In genomic region chr19:5667751-5668271, GRCh38 we compare ENCODE assay signal across 16 cellular contexts. TPM values are rescaled to one million over a fixed set of nuclear protein-coding genes. Genes with fewer than 3 reads are reported as not detected.
DNase-seq lines count a peak whose midpoint lies in the region; ATAC-seq and TF ChIP-seq lines count a peak whose summit lies in the region.
"Had no signal": no experiment of that assay in that cellular context is flagged by ENCODE, and none has a peak within 500 bp of the region (broad histone marks: within the 10 kb centered on the region; RNA-seq: fewer than 3 reads in every experiment).

No MANE protein-coding gene starts in this region.

- H3K9me3 Mint-ChIP-seq in activated T-helper 1 cell treated with anti-CD3 and anti-CD28 coated beads, Interleukin-12 subunit alpha, Interleukin-12 subunit beta, Interleukin-2, Interleukin-4 antibody, amounts not matched to agents 30 ng/mL and 10 ng/mL and 1 ng/mL, durations not matched to agents 14 hours and 24 hours and 36 hours = no peaks in the 10 kb centered on the region
- H3K9me3 Mint-ChIP-seq: activated CD4-positive, alpha-beta memory T cell treated with anti-CD3 and anti-CD28 coated beads, Interleukin-2, amount 10 ng/mL, durations not matched to agents 7 days and 5 days had no signal

- H3K36me3 ChIP-seq in RWPE2 (ENCODE audit: low read depth) (peaks cover 60% of the 10 kb centered on the region), spleen (peaks cover 4 to 100% (median 77%) of the 10 kb centered on the region in 6 donors)

- ATAC-seq in left cardiac atrium = no peak
- ATAC-seq in RWPE2 (ENCODE audit: low read depth) = peak; percentile 11; the same call in 1 of the 3 replicates
- no peak for ATAC-seq in GM19467 (IDR thresholded peaks at IDR 0.05; ENCODE audit: unreplicated experiment)
- no peak for ATAC-seq in left colon
- ATAC-seq: PC-3 had no signal

- H3K4me3 Mint-ChIP-seq in activated T-helper 1 cell treated with anti-CD3 and anti-CD28 coated beads, Interleukin-12 subunit alpha, Interleukin-12 subunit beta, Interleukin-2, Interleukin-4 antibody, amounts not matched to agents 30 ng/mL and 10 ng/mL and 1 ng/mL, durations not matched to agents 14 hours and 24 hours and 36 hours = no peak overlapping the region
- H3K4me3 Mint-ChIP-seq: activated CD4-positive, alpha-beta memory T cell treated with anti-CD3 and anti-CD28 coated beads, Interleukin-2, amount 10 ng/mL, durations not matched to agents 7 days and 5 days had no signal

- no peak for TF ChIP-seq CTCF in RWPE2 (IDR thresholded peaks at IDR 0.05; ENCODE audit: poor library complexity, severe bottlenecking)
- no peak for TF ChIP-seq CTCF in spleen (IDR thresholded peaks at IDR 0.05 in 8 of 11, conservative IDR thresholded peaks at IDR 0.05 in 3 of 11)

- H3K9me3 ChIP-seq in RWPE2 (ENCODE audit: severe bottlenecking) = no peaks in the 10 kb centered on the region
- H3K9me3 ChIP-seq in spleen = no peaks in the 10 kb centered on the region
- H3K9me3 ChIP-seq: neutrophil had no signal

- WGBS in spleen, 5 donors = 86 to 95% (median 92%) methylated on average over 14 to 22 of the region's 22 CpGs

- H3K27ac ChIP-seq in RWPE2 (ENCODE audit: poor library complexity, severe bottlenecking) (no peak overlapping the region), spleen (peak overlapping the region in 1 of 8 donors; percentile 8)
- H3K27ac ChIP-seq: GM23248 had no signal

- DNase-seq in left cardiac atrium (peak; percentile 16), cardiac septum (ENCODE audit: low spot score) (no peak), RWPE2 (ENCODE audit: low spot score) (no peak), iPS DF 19.7 (ENCODE audit: low read depth, low spot score) (peak; percentile 48), spleen (peak; percentile 67), left colon (no peak)
- no peak for DNase-seq in activated T-helper 1 cell treated with anti-CD3 and anti-CD28 coated beads, Interleukin-12 subunit alpha, Interleukin-12 subunit beta, Interleukin-2, Interleukin-4 antibody, amounts not matched to agents 30 ng/mL and 10 ng/mL and 1 ng/mL, durations not matched to agents 14 hours and 24 hours and 36 hours (ENCODE audit: low spot score)
- DNase-seq: activated CD4-positive, alpha-beta memory T cell treated with anti-CD3 and anti-CD28 coated beads, Interleukin-2, amount 10 ng/mL, durations not matched to agents 7 days and 5 days; amygdala; foreskin melanocyte; GM23248; NCI-H187; PC-3; substantia nigra had no signal

- no peaks in the 10 kb centered on the region for H3K27me3 Mint-ChIP-seq in activated T-helper 1 cell treated with anti-CD3 and anti-CD28 coated beads, Interleukin-12 subunit alpha, Interleukin-12 subunit beta, Interleukin-2, Interleukin-4 antibody, amounts not matched to agents 30 ng/mL and 10 ng/mL and 1 ng/mL, durations not matched to agents 14 hours and 24 hours and 36 hours (ENCODE audit: insufficient read depth)
- H3K27me3 Mint-ChIP-seq: activated CD4-positive, alpha-beta memory T cell treated with anti-CD3 and anti-CD28 coated beads, Interleukin-2, amount 10 ng/mL, durations not matched to agents 7 days and 5 days had no signal

- intact Hi-C loops in left cardiac atrium (cut with DNase I) = no loop called here
- intact Hi-C loops in cardiac septum (cut with DNase I) = no loop called here
- intact Hi-C loops in spleen (cut with DNase I; ENCODE audit: low total_unique reads) = no loop called here
- intact Hi-C loops in activated T-helper 1 cell treated with anti-CD3 and anti-CD28 coated beads, Interleukin-12 subunit alpha, Interleukin-12 subunit beta, Interleukin-2, Interleukin-4 antibody, amounts not matched to agents 30 ng/mL and 10 ng/mL and 1 ng/mL, durations not matched to agents 14 hours and 24 hours and 36 hours (cut with micrococcal nuclease) = no loop called here
- intact Hi-C loops in left colon (cut with DNase I, micrococcal nuclease) = no loop called here

- peaks cover 10% of the 10 kb centered on the region for H3K4me1 Mint-ChIP-seq in activated T-helper 1 cell treated with anti-CD3 and anti-CD28 coated beads, Interleukin-12 subunit alpha, Interleukin-12 subunit beta, Interleukin-2, Interleukin-4 antibody, amounts not matched to agents 30 ng/mL and 10 ng/mL and 1 ng/mL, durations not matched to agents 14 hours and 24 hours and 36 hours (ENCODE audit: low read depth)

- H3K36me3 Mint-ChIP-seq in activated T-helper 1 cell treated with anti-CD3 and anti-CD28 coated beads, Interleukin-12 subunit alpha, Interleukin-12 subunit beta, Interleukin-2, Interleukin-4 antibody, amounts not matched to agents 30 ng/mL and 10 ng/mL and 1 ng/mL, durations not matched to agents 14 hours and 24 hours and 36 hours (ENCODE audit: low read depth) = peaks cover 45% of the 10 kb centered on the region

- H3K4me1 ChIP-seq in RWPE2 (ENCODE audit: insufficient read depth, poor library complexity, severe bottlenecking) (no peaks in the 10 kb centered on the region), spleen (no peaks in the 10 kb centered on the region)

- H3K4me3 ChIP-seq in RWPE2 (ENCODE audit: severe bottlenecking) (no peak overlapping the region), spleen (no peak overlapping the region)
- H3K4me3 ChIP-seq: GM23248 had no signal

- H3K27me3 ChIP-seq in RWPE2 (ENCODE audit: insufficient read depth, poor library complexity, severe bottlenecking) (no peaks in the 10 kb centered on the region), spleen (replicated peaks in 1 of 7) (no peaks in the 10 kb centered on the region)
- H3K27me3 ChIP-seq: neutrophil had no signal

- no peak overlapping the region for H3K27ac Mint-ChIP-seq in activated T-helper 1 cell treated with anti-CD3 and anti-CD28 coated beads, Interleukin-12 subunit alpha, Interleukin-12 subunit beta, Interleukin-2, Interleukin-4 antibody, amounts not matched to agents 30 ng/mL and 10 ng/mL and 1 ng/mL, durations not matched to agents 14 hours and 24 hours and 36 hours
- H3K27ac Mint-ChIP-seq: activated CD4-positive, alpha-beta memory T cell treated with anti-CD3 and anti-CD28 coated beads, Interleukin-2, amount 10 ng/mL, durations not matched to agents 7 days and 5 days had no signal

- no peak for TF ChIP-seq POLR2A in spleen (IDR thresholded peaks at IDR 0.05)

RNA-seq across cellular contexts. Expression of gene MICOS13, which starts 12.5 kb away (rescaled TPM):
- total RNA-seq in left cardiac atrium = 100 to 1,000 TPM; 127 to 142 TPM
- 143 TPM for total RNA-seq in cardiac septum
- 10 to 100 TPM; 15.7 to 41.0 (median 36.8) TPM for total RNA-seq in spleen
- polyA plus RNA-seq in spleen = 10 to 100 TPM; 71.0 to 89.5 (median 78.0) TPM
- 57.4 and 60.6 TPM in 2 replicates for total RNA-seq in activated T-helper 1 cell treated with anti-CD3 and anti-CD28 coated beads, Interleukin-12 subunit alpha, Interleukin-12 subunit beta, Interleukin-2, Interleukin-4 antibody, amounts not matched to agents 30 ng/mL and 10 ng/mL and 1 ng/mL, durations not matched to agents 14 hours and 24 hours and 36 hours
- 10 to 100 TPM; 66.3 to 83.4 TPM for total RNA-seq in left colon

RNA-seq across cellular contexts. Expression of gene HSD11B1L, which starts 13.0 kb away (rescaled TPM):
- total RNA-seq in left cardiac atrium (1 to 10 TPM; 4.0 to 4.4 TPM), cardiac septum (4.3 TPM), spleen (1 to 10 TPM; 1.9 to 8.8 (median 3.1) TPM), left colon (1 to 10 TPM; 3.5 to 3.8 TPM)
- polyA plus RNA-seq in spleen = 1 to 10 TPM; 3.3 to 5.5 (median 3.8) TPM
- total RNA-seq in activated T-helper 1 cell treated with anti-CD3 and anti-CD28 coated beads, Interleukin-12 subunit alpha, Interleukin-12 subunit beta, Interleukin-2, Interleukin-4 antibody, amounts not matched to agents 30 ng/mL and 10 ng/mL and 1 ng/mL, durations not matched to agents 14 hours and 24 hours and 36 hours = 1.9 TPM in 2 replicates

RNA-seq across cellular contexts. Expression of gene RPL36, which starts 22.3 kb away (rescaled TPM):
- total RNA-seq in left cardiac atrium (100 to 1,000 TPM; 500 to 504 TPM), cardiac septum (337 TPM), spleen (100 to 1,000 TPM; 294 to 922 (median 652) TPM), left colon (100 to 1,000 TPM; 759 to 781 TPM)
- 1,000 to 10,000 TPM; 2,501 to 2,825 (median 2,795) TPM for polyA plus RNA-seq in spleen
- 1,000 and 1,001 TPM in 2 replicates for total RNA-seq in activated T-helper 1 cell treated with anti-CD3 and anti-CD28 coated beads, Interleukin-12 subunit alpha, Interleukin-12 subunit beta, Interleukin-2, Interleukin-4 antibody, amounts not matched to agents 30 ng/mL and 10 ng/mL and 1 ng/mL, durations not matched to agents 14 hours and 24 hours and 36 hours

RNA-seq across cellular contexts. Expression of gene SAFB, which starts 44.9 kb away (rescaled TPM):
- total RNA-seq in left cardiac atrium (10 to 100 TPM; 51.7 to 63.2 TPM), cardiac septum (67.4 TPM), spleen (100 to 1,000 TPM in 5 of 7 donors, 10 to 100 TPM in 2; 94.5 to 161 (median 112) TPM), left colon (10 to 100 TPM; 56.1 to 82.5 TPM)
- 10 to 100 TPM; 41.7 to 70.0 (median 64.8) TPM for polyA plus RNA-seq in spleen
- 143 and 146 TPM in 2 replicates for total RNA-seq in activated T-helper 1 cell treated with anti-CD3 and anti-CD28 coated beads, Interleukin-12 subunit alpha, Interleukin-12 subunit beta, Interleukin-2, Interleukin-4 antibody, amounts not matched to agents 30 ng/mL and 10 ng/mL and 1 ng/mL, durations not matched to agents 14 hours and 24 hours and 36 hours

RNA-seq across cellular contexts. Expression of gene SAFB2, which starts 45.2 kb away (rescaled TPM):
- total RNA-seq in left cardiac atrium = 10 to 100 TPM; 47.7 to 54.7 TPM
- total RNA-seq in cardiac septum = 48.6 TPM
- total RNA-seq in spleen = 100 to 1,000 TPM in 6 of 7 donors, 10 to 100 TPM in 1; 73.4 to 146 (median 117) TPM
- polyA plus RNA-seq in spleen = 10 to 100 TPM; 34.8 to 90.6 (median 60.1) TPM
- 104 and 106 TPM in 2 replicates for total RNA-seq in activated T-helper 1 cell treated with anti-CD3 and anti-CD28 coated beads, Interleukin-12 subunit alpha, Interleukin-12 subunit beta, Interleukin-2, Interleukin-4 antibody, amounts not matched to agents 30 ng/mL and 10 ng/mL and 1 ng/mL, durations not matched to agents 14 hours and 24 hours and 36 hours
- total RNA-seq in left colon = 10 to 100 TPM; 67.3 to 92.3 TPM

Comparison
In these comparisons a context has a peak if more than half of its experiments do, and no peak if none do; other contexts are left out.
1. DNase-seq: peak in left cardiac atrium (single experiment), iPS DF 19.7 (single experiment) and spleen (single experiment); none in cardiac septum (single experiment), RWPE2 (single experiment), activated T-helper 1 cell treated with anti-CD3 and anti-CD28 coated beads, Interleukin-12 subunit alpha, Interleukin-12 subunit beta, Interleukin-2, Interleukin-4 antibody, amounts not matched to agents 30 ng/mL and 10 ng/mL and 1 ng/mL, durations not matched to agents 14 hours and 24 hours and 36 hours (single experiment) and left colon (0 of 2).